Comparison of ENCODE assay signal across 21 cellular contexts in the genomic region with DNA sequence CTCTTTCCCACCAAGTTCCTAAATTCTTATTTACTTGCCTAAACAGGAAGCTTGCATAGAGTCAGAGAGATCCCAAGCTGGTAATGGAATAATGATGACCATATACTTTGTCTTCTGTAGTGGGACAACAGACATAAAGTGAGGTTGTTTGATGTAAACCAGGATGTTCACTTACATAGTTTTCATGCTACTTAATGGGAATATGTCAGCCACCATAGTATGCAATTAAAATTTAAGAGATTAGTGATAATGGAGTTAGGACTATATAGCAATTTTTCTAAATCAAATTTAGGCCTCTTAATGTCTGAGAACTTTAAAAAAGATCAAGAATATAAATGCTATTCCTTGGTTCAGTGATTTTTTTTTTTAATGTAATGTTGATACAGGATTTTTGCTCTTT.
A peak's percentile ranks its signal among the peaks of the same experiment; 100 is the strongest.
DNase-seq lines count a peak whose midpoint lies in the region; ATAC-seq, FAIRE-seq and TF ChIP-seq lines count a peak whose summit lies in the region.
"Had no signal": no experiment of that assay in that cellular context is flagged by ENCODE, and none has a peak within 500 bp of the region (broad histone marks: within the 10 kb centered on the region; RNA-seq: fewer than 3 reads in every experiment).

No MANE protein-coding gene starts in this region.

- TF ChIP-seq CTCF in SK-N-SH (IDR thresholded peaks at IDR 0.05): no peak
- no peak for TF ChIP-seq CTCF in keratinocyte (optimal IDR thresholded peaks at IDR 0.05 in 1 of 3, IDR thresholded peaks at IDR 0.05 in 1 of 3, conservative IDR thresholded peaks at IDR 0.05 in 1 of 3; ENCODE audit: extremely low read depth in 1 of 3, insufficient read depth in 2 of 3, low read length in 3 of 3)

- POLR2A ChIA-PET in SK-N-SH (lab: Yijun Ruan, JAX): no interaction called here

- H2BK5ac ChIP-seq in trophoblast cell (ENCODE audit: low read depth, low read length, poor library complexity): no peak overlapping the region

- H4K12ac ChIP-seq in trophoblast cell (ENCODE audit: low read depth, low read length): no peak overlapping the region

- peaks cover 2 to 5% of the 10 kb centered on the region in 2 experiments; a peak in 3 of 4 replicates for H3K4me1 ChIP-seq in SK-N-SH (ENCODE audit: control insufficient read depth in 1 of 2, insufficient read depth in 2 of 2, low read depth in 1 of 2, low read length in 1 of 2)
- H3K4me1 ChIP-seq in keratinocyte (ENCODE audit: control insufficient read depth, extremely low read depth, insufficient read depth, low read length): peaks cover 4% of the 10 kb centered on the region
- H3K4me1 ChIP-seq in trophoblast cell (ENCODE audit: control insufficient read depth in 1 of 2, insufficient read depth in 2 of 2, low read length in 2 of 2): peaks cover 2 to 8% of the 10 kb centered on the region in 2 experiments
- H3K4me1 ChIP-seq: BLaER1, Caco-2 had no signal

- H2BK120ac ChIP-seq in trophoblast cell (ENCODE audit: insufficient read depth, low read length, poor library complexity): no peak overlapping the region

- H3K23ac ChIP-seq in trophoblast cell (ENCODE audit: low read length): no peak overlapping the region

- H4K8ac ChIP-seq in trophoblast cell (ENCODE audit: low read depth, low read length): no peak overlapping the region

- peaks cover 6% of the 10 kb centered on the region for H3K79me1 ChIP-seq in trophoblast cell (ENCODE audit: low read length)

- H3K27ac ChIP-seq in SK-N-SH (ENCODE audit: low read depth in 2 of 2, low read length in 1 of 2) (no peak overlapping the region), keratinocyte (ENCODE audit: control insufficient read depth, insufficient read depth, low read length) (no peak overlapping the region), trophoblast cell (ENCODE audit: low read depth, low read length) (peak overlapping the region; percentile 53)
- H3K27ac ChIP-seq: 22Rv1, BLaER1, C4-2B had no signal

- H3K79me2 ChIP-seq in SK-N-SH (ENCODE audit: insufficient read depth) (no peaks in the 10 kb centered on the region), keratinocyte (ENCODE audit: control insufficient read depth, insufficient read depth, low read length) (no peaks in the 10 kb centered on the region), trophoblast cell (ENCODE audit: control insufficient read depth, insufficient read depth, low read length, poor library complexity) (peaks cover 2% of the 10 kb centered on the region)

- H3K27me3 ChIP-seq in SK-N-SH (ENCODE audit: insufficient read depth) (no peaks in the 10 kb centered on the region), keratinocyte (ENCODE audit: control insufficient read depth, extremely low read depth, insufficient read depth, low read length) (no peaks in the 10 kb centered on the region), trophoblast cell (ENCODE audit: insufficient read depth, low read length) (no peaks in the 10 kb centered on the region)
- H3K27me3 ChIP-seq: BLaER1 had no signal

- peak; percentile 55 for FAIRE-seq in keratinocyte (lab: Jason Lieb, UNC)
- FAIRE-seq: A204.1, G401.6, GM12892, H1 had no signal

- no peak overlapping the region for H2AK5ac ChIP-seq in trophoblast cell (ENCODE audit: low read length)

- DNase-seq in SK-N-SH (no peak), keratinocyte (ENCODE audit: low read depth, low spot score) (no peak), trophoblast cell (no peak), NCI-H1930 (lab: John Stamatoyannopoulos, UW) (no peak), KBM-7 (no peak)
- no peak for DNase-seq in stimulated activated CD4-positive, alpha-beta T cell treated with anti-CD3 and anti-CD28 coated beads, Interleukin-1b, Interleukin-23, amount 100 ng/mL, for 48 hours
- DNase-seq: Caco-2; CD4-positive, CD25-positive, alpha-beta regulatory T cell; CD8-positive, alpha-beta T cell; DMS153; DND-41; H7; HCEC 1CT had no signal

- H3K9me2 ChIP-seq in SK-N-SH: no peaks in the 10 kb centered on the region

- H3F3A ChIP-seq in SK-N-SH (replicated peaks; ENCODE audit: insufficient read depth): no peaks in the 10 kb centered on the region

- peak overlapping the region; percentile 87 for H4K91ac ChIP-seq in trophoblast cell (ENCODE audit: low read depth, low read length)

- no peak overlapping the region for H3K18ac ChIP-seq in trophoblast cell (ENCODE audit: low read length)

- H4K20me1 ChIP-seq in SK-N-SH (ENCODE audit: insufficient read depth) (no peaks in the 10 kb centered on the region), keratinocyte (ENCODE audit: control insufficient read depth, extremely low read depth, insufficient read depth, low read length) (no peaks in the 10 kb centered on the region)
- H4K20me1 ChIP-seq: BLaER1 had no signal

- ATAC-seq in SK-N-SH treated with all-trans-retinoic acid at 6 μM for 48 hours: peak; percentile 43; the same call in 1 of the 3 replicates
- ATAC-seq: CD8-positive, alpha-beta T cell had no signal

- H3K9ac ChIP-seq in SK-N-SH: no peak overlapping the region
- H3K9ac ChIP-seq in keratinocyte (ENCODE audit: control insufficient read depth, extremely low read depth, insufficient read depth, low read length): no peak overlapping the region
- H3K9ac ChIP-seq in trophoblast cell (ENCODE audit: low read length): no peak overlapping the region
- H3K9ac ChIP-seq: BLaER1 had no signal

- no peaks in the 10 kb centered on the region for H3K9me1 ChIP-seq in keratinocyte (ENCODE audit: control insufficient read depth, extremely low read depth, insufficient read depth, low read length)

- in situ Hi-C loops in KBM-7 (cut with MboI; ENCODE audit: low pct_unique_long_range_greater_than_20kb, low sequenced_read_pairs): no loop called here

- H3K4ac ChIP-seq in trophoblast cell (ENCODE audit: low read depth, low read length): no peak overlapping the region

- no peak overlapping the region for H3K4me2 ChIP-seq in SK-N-SH
- no peak overlapping the region for H3K4me2 ChIP-seq in keratinocyte (ENCODE audit: control insufficient read depth, extremely low read depth, insufficient read depth, low read depth, low read length)
- H3K4me2 ChIP-seq in trophoblast cell (ENCODE audit: low read length): no peak overlapping the region
- H3K4me2 ChIP-seq: BLaER1 had no signal

- H3K4me3 ChIP-seq in SK-N-SH (ENCODE audit: low read depth in 2 of 2, low read length in 1 of 2) (no peak overlapping the region), keratinocyte (ENCODE audit: control insufficient read depth in 2 of 3, extremely low read depth in 1 of 3, insufficient read depth in 2 of 3, low read depth in 1 of 3, low read length in 3 of 3) (no peak overlapping the region), trophoblast cell (ENCODE audit: low read depth, low read length) (no peak overlapping the region)
- H3K4me3 ChIP-seq: BLaER1 had no signal

- TF ChIP-seq EP300 in SK-N-SH (IDR thresholded peaks at IDR 0.05; ENCODE audit: borderline replicate concordance in 1 of 2, low read depth in 1 of 2, low read length in 1 of 2): no peak

- no peak overlapping the region for H3K14ac ChIP-seq in trophoblast cell (ENCODE audit: low read length)

- H3K36me3 ChIP-seq in SK-N-SH (replicated peaks in 1 of 2; ENCODE audit: control insufficient read depth in 1 of 2, insufficient read depth in 2 of 2, low read length in 1 of 2) (no peaks in the 10 kb centered on the region), keratinocyte (ENCODE audit: control insufficient read depth in 2 of 2, extremely low read depth in 1 of 2, insufficient read depth in 2 of 2, low read length in 2 of 2) (no peaks in the 10 kb centered on the region), trophoblast cell (ENCODE audit: control insufficient read depth in 1 of 2, insufficient read depth in 2 of 2, low read length in 2 of 2) (peaks cover 0 to 4% of the 10 kb centered on the region in 2 experiments)
- H3K36me3 ChIP-seq: BLaER1 had no signal

- no peak for TF ChIP-seq RAD21 in SK-N-SH (IDR thresholded peaks at IDR 0.05; ENCODE audit: low read length)

- no peak overlapping the region for H2BK12ac ChIP-seq in trophoblast cell (ENCODE audit: low read length)

- CTCF ChIA-PET in SK-N-SH (lab: Yijun Ruan, JAX): interaction anchor here (0.7 kb wide), 1 partner anchor 73 kb away, joined by 3 read pairs; no protein-coding TSS in a partner anchor

- no peaks in the 10 kb centered on the region for H3K9me3 ChIP-seq in SK-N-SH
- no peaks in the 10 kb centered on the region for H3K9me3 ChIP-seq in keratinocyte (ENCODE audit: control insufficient read depth, low read depth, low read length)
- no peaks in the 10 kb centered on the region for H3K9me3 ChIP-seq in trophoblast cell (ENCODE audit: insufficient read depth, low read depth, low read length)
- H3K9me3 ChIP-seq: BLaER1 had no signal

- no peak overlapping the region for H2AFZ ChIP-seq in SK-N-SH (ENCODE audit: low read depth)
- no peak overlapping the region for H2AFZ ChIP-seq in keratinocyte (ENCODE audit: control insufficient read depth, low read length)
- H2AFZ ChIP-seq in trophoblast cell (ENCODE audit: insufficient read depth, low read length, poor library complexity): no peak overlapping the region

- dilution Hi-C loops in keratinocyte (cut with MboI; ENCODE audit: extremely low pct_ligation_motif_present, low sequenced_read_pairs): no loop called here

TF ChIP-seq in SK-N-SH, 30 proteins besides CTCF, POLR2A, EP300 and RAD21 (continues in another document):
- TF ChIP-seq NRF1 (IDR thresholded peaks at IDR 0.05; ENCODE audit: low read depth, low read length): no peak
- no peak for TF ChIP-seq NFIC (IDR thresholded peaks at IDR 0.05; ENCODE audit: borderline replicate concordance)
- no peak for TF ChIP-seq EZH2phosphoT487 (IDR thresholded peaks at IDR 0.05; ENCODE audit: borderline replicate concordance, low read depth)
- no peak for TF ChIP-seq CHD2 (IDR thresholded peaks at IDR 0.05; ENCODE audit: low read length, partially characterized antibody)
- TF ChIP-seq, protein P1, sequence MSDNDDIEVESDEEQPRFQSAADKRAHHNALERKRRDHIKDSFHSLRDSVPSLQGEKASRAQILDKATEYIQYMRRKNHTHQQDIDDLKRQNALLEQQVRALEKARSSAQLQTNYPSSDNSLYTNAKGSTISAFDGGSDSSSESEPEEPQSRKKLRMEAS (IDR thresholded peaks at IDR 0.05; ENCODE audit: low read depth): no peak
- no peak for TF ChIP-seq GATA2 (CRISPR knock-in tag; IDR thresholded peaks at IDR 0.05)
- no peak for TF ChIP-seq POLR2AphosphoS5 (IDR thresholded peaks at IDR 0.05; ENCODE audit: low read depth, low read length)
- TF ChIP-seq, protein P2, sequence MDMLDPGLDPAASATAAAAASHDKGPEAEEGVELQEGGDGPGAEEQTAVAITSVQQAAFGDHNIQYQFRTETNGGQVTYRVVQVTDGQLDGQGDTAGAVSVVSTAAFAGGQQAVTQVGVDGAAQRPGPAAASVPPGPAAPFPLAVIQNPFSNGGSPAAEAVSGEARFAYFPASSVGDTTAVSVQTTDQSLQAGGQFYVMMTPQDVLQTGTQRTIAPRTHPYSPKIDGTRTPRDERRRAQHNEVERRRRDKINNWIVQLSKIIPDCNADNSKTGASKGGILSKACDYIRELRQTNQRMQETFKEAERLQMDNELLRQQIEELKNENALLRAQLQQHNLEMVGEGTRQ (IDR thresholded peaks at IDR 0.05; ENCODE audit: borderline replicate concordance, low read depth, low read length): no peak
- TF ChIP-seq RCOR1 (IDR thresholded peaks at IDR 0.05; ENCODE audit: low read length): no peak
- TF ChIP-seq MXI1 (IDR thresholded peaks at IDR 0.05; ENCODE audit: low read depth, low read length): no peak
- no peak for TF ChIP-seq GABPA (IDR thresholded peaks at IDR 0.05; ENCODE audit: low read depth)
